Comparison of ENCODE assay signal across 8 cellular contexts in the genomic region with DNA sequence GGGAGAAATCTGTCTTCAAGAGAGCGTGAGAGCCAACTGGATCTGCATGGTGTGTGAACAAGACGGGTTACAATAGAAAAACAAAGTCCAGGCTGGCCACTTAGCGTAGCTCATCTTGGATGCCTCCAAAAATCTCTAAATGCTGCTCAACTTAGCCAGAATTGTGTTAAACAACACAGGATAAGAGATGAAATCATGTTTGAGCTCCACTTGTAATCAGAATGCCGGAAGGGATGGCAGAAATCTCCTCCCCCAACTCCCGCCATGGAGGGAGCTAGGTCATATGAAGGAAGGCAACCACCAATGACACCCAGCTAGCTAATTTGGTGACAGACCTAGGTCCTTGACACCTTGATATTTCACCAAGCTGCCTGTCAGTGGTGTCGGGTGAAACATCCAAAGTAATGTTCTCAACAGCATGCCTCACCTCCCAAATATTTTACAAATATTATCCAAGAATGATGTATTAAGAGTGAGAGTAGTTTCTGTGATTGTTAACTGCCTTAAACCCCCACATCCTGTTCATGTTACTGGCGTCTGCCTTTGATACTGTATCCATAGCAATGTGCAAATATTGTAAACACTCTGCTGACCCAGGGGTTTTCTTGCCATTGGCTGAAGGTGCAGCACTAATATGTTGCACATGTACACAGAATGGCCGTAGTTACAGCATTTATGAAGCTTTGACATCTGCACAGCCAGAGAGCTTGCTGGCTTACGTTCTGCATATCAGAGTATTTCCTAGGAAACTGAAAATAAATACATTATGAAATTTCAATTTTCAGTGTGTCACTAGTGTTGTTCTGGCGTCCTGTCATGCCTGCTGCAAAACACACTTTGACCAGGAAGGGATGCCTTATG. TPM values are rescaled to one million over a fixed set of nuclear protein-coding genes. Genes with fewer than 3 reads are reported as not detected.
DNase-seq lines count a peak whose midpoint lies in the region; ATAC-seq and TF ChIP-seq lines count a peak whose summit lies in the region.

No MANE protein-coding gene starts in this region.

- H3K4me3 ChIP-seq in BJ (ENCODE audit: low read depth, low read length) = no peak overlapping the region
- no peak overlapping the region for H3K4me3 ChIP-seq in iPS-20b (ENCODE audit: low read length)

- H3K9ac ChIP-seq in iPS-20b (ENCODE audit: low read depth, low read length) = peak overlapping the region; percentile 9; the same call in 1 of the 2 replicates

- no peaks in the 10 kb centered on the region for H3K36me3 Mint-ChIP-seq in T-helper 17 cell (ENCODE audit: low read depth)

- DNase-seq in BJ (ENCODE audit: low read depth) = peak; percentile 83
- DNase-seq in T-helper 17 cell = peak in 1 of 3 donors; percentile 8
- DNase-seq in stimulated activated CD4-positive, alpha-beta T cell treated with anti-CD3 and anti-CD28 coated beads, Interleukin-15, amount 100 ng/mL, for 24 hours = no peak
- no peak for DNase-seq in NCI-H2029 (lab: John Stamatoyannopoulos, UW)
- no peak for DNase-seq in SW480 (ENCODE audit: low spot score)
- DNase-seq in activated CD4-positive, CD25-positive, alpha-beta regulatory T cell treated with anti-CD3 and anti-CD28 coated beads, Interleukin-2, amount 50 U/mL, for 72 hours = no peak

- peak overlapping the region; percentile 83 for H3K27ac Mint-ChIP-seq in T-helper 17 cell

- peaks cover 2% of the 10 kb centered on the region for H3K9me3 ChIP-seq in T-helper 17 cell (ENCODE audit: control insufficient read depth, low read length, poor library complexity, severe bottlenecking)
- peaks cover 18% of the 10 kb centered on the region for H3K9me3 ChIP-seq in iPS-20b (ENCODE audit: insufficient read depth, low read depth, low read length)

- peak; percentile 82 for ATAC-seq in GM21529 (IDR thresholded peaks at IDR 0.05; ENCODE audit: unreplicated experiment)
- ATAC-seq in T-helper 17 cell = peak; percentile 93

- CTCF ChIA-PET in BJ (lab: Yijun Ruan, JAX) = no interaction called here

- POLR2A ChIA-PET in BJ (lab: Charles Lee) = interaction anchor here (0.5 kb wide), 1 partner anchor 99 kb away, joined by 20 read pairs; no protein-coding TSS in a partner anchor

- H3K27me3 ChIP-seq in BJ (ENCODE audit: control insufficient read depth, insufficient read depth, low read length) (peaks cover 2% of the 10 kb centered on the region; the same call in 1 of the 2 replicates), iPS-20b (ENCODE audit: insufficient read depth, low read length) (no peaks in the 10 kb centered on the region)

- H3K36me3 ChIP-seq in BJ (ENCODE audit: control insufficient read depth, insufficient read depth, low read length) (no peaks in the 10 kb centered on the region), iPS-20b (ENCODE audit: insufficient read depth, low read depth, low read length) (0 out of 2 replicates have a peak, but pooled peaks cover 4% of the 10 kb centered on the region)

- peaks cover 24% of the 10 kb centered on the region for H3K4me1 ChIP-seq in iPS-20b (ENCODE audit: insufficient read depth, low read length)

- no peak for TF ChIP-seq CTCF in BJ (IDR thresholded peaks at IDR 0.05; ENCODE audit: insufficient read depth, low read depth, low read length)

- no peak overlapping the region for H3K27ac ChIP-seq in iPS-20b (ENCODE audit: low read length)

- no peaks in the 10 kb centered on the region for H3K27me3 Mint-ChIP-seq in T-helper 17 cell

- peaks cover 13% of the 10 kb centered on the region for H3K4me1 Mint-ChIP-seq in T-helper 17 cell

- H3K4me3 Mint-ChIP-seq in T-helper 17 cell = no peak overlapping the region

RNA-seq across cellular contexts. Expression of gene TMEM254, which starts 25.8 kb away (rescaled TPM):
- polyA plus RNA-seq in BJ (2011; rRNA removed) = 29.0 and 35.5 TPM in 2 replicates
- 9.8 and 12.1 TPM in 2 replicates for polyA minus RNA-seq in BJ (2011; rRNA and poly(A)+ RNA removed)
- 10 to 100 TPM in 1 of 2 donors, 1 to 10 TPM in 1; 8.1 to 11.3 TPM for total RNA-seq in T-helper 17 cell

RNA-seq across cellular contexts. Expression of gene PLAC9, which starts 28.2 kb away (rescaled TPM):
- polyA plus RNA-seq in BJ (2011; rRNA removed) = 16.3 and 19.3 TPM in 2 replicates
- 2.7 and 4.3 TPM in 2 replicates for polyA minus RNA-seq in BJ (2011; rRNA and poly(A)+ RNA removed)
- total RNA-seq in T-helper 17 cell = not detected
